Comparison of ENCODE assay signal across 20 cellular contexts in the genomic region with DNA sequence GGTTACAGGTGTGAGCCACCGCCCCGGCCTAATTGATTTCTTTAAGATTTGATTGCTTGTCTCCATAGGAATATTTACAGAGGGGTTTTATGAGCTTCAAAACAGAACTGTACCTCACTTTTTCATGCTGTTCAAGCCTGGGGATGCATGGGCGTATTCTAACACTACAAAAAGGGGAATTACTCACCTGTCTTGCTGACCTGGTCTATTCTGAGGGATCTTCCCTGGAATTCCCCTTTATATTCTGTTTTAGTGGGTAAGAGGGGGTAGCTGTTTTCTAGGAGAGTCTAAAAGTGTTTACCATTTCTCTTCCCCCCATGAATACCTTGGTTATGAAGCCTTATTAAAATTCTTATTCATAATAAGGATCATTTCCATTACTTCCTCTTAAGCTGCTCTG. TPM values are rescaled to one million over a fixed set of nuclear protein-coding genes. Genes with fewer than 3 reads are reported as not detected.
DNase-seq lines count a peak whose midpoint lies in the region; ATAC-seq and TF ChIP-seq lines count a peak whose summit lies in the region.
"Had no signal": no experiment of that assay in that cellular context is flagged by ENCODE, and none has a peak within 500 bp of the region (broad histone marks: within the 10 kb centered on the region; RNA-seq: fewer than 3 reads in every experiment).

No MANE protein-coding gene starts in this region.

- H2AFZ ChIP-seq in mammary epithelial cell (ENCODE audit: low read depth, low read length) = peak overlapping the region; percentile 18
- H2AFZ ChIP-seq: GM23338 had no signal

- H3K4me1 Mint-ChIP-seq in activated T-helper 17 cell treated with anti-CD3 and anti-CD28 coated beads, Interleukin-2, amount 50 U/mL, for 72 hours = peaks cover 5% of the 10 kb centered on the region
- H3K4me1 Mint-ChIP-seq: CD14-positive monocyte had no signal

- no peaks in the 10 kb centered on the region for H3K27me3 Mint-ChIP-seq in activated T-helper 17 cell treated with anti-CD3 and anti-CD28 coated beads, Interleukin-2, amount 50 U/mL, for 72 hours

- no peaks in the 10 kb centered on the region for H4K20me1 ChIP-seq in mammary epithelial cell (ENCODE audit: insufficient read depth, low read length)

- TF ChIP-seq POLR2A in breast epithelium (IDR thresholded peaks at IDR 0.05) (no peak), suprapubic skin (IDR thresholded peaks at IDR 0.05) (no peak)

- H3K9me3 ChIP-seq in mammary epithelial cell (replicated peaks; ENCODE audit: insufficient read depth, low read length) (no peaks in the 10 kb centered on the region), breast epithelium (no peaks in the 10 kb centered on the region), suprapubic skin (no peaks in the 10 kb centered on the region)

- CTCF ChIA-PET in mammary epithelial cell (lab: Charles Lee; ENCODE audit: low non-redundant PET) = no interaction called here

- in situ Hi-C loops in mammary epithelial cell (cut with MboI; ENCODE audit: low sequenced_read_pairs in 2 of 2) = no loop called here

- H3K4me2 ChIP-seq in mammary epithelial cell (ENCODE audit: insufficient read depth, low read depth, low read length) = peak overlapping the region; percentile 45
- H3K4me2 ChIP-seq: GM23338, KMS-11 had no signal

- TF ChIP-seq CTCF in mammary epithelial cell (conservative IDR thresholded peaks at IDR 0.05 in 1 of 2, IDR thresholded peaks at IDR 0.05 in 1 of 2; ENCODE audit: extremely low read depth in 1 of 2, insufficient read depth in 1 of 2, low read depth in 1 of 2, low read length in 2 of 2) (no peak), breast epithelium (IDR thresholded peaks at IDR 0.05) (no peak), foreskin keratinocyte (conservative IDR thresholded peaks at IDR 0.05) (no peak), suprapubic skin (IDR thresholded peaks at IDR 0.05) (no peak)

- DNase-seq in mammary epithelial cell = no peak
- DNase-seq in breast epithelium (ENCODE audit: low spot score in 2 of 2) = no peak
- no peak for DNase-seq in foreskin keratinocyte
- no peak for DNase-seq in suprapubic skin (ENCODE audit: low spot score in 2 of 2)
- DNase-seq in NOMO-1 (lab: John Stamatoyannopoulos, UW; ENCODE audit: unreplicated experiment in 2 of 2) = no peak
- DNase-seq: DMS53, GF-D8, HCEC 1CT, NCI-H1105, NCI-H2029 treated with DMSO at 0.1 percent for 48 hours, NCI-H226, NCI-H510A treated with DMSO at 0.1 percent for 48 hours, NCI-H748 treated with DMSO at 0.1 percent for 48 hours had no signal

- no peaks in the 10 kb centered on the region for H3K27me3 ChIP-seq in mammary epithelial cell (ENCODE audit: insufficient read depth, low read length)
- H3K27me3 ChIP-seq in breast epithelium = no peaks in the 10 kb centered on the region
- no peaks in the 10 kb centered on the region for H3K27me3 ChIP-seq in foreskin keratinocyte
- H3K27me3 ChIP-seq in suprapubic skin = no peaks in the 10 kb centered on the region

- TF ChIP-seq EP300 in suprapubic skin (IDR thresholded peaks at IDR 0.05) = no peak

- H3K27ac ChIP-seq in mammary epithelial cell (ENCODE audit: insufficient read depth, low read depth, low read length) = peak overlapping the region; percentile 62
- no peak overlapping the region for H3K27ac ChIP-seq in breast epithelium
- peak overlapping the region; percentile 65 for H3K27ac ChIP-seq in foreskin keratinocyte
- H3K27ac ChIP-seq in suprapubic skin = peak overlapping the region; percentile 50
- H3K27ac ChIP-seq: KMS-11 had no signal

- H3K27ac Mint-ChIP-seq in activated T-helper 17 cell treated with anti-CD3 and anti-CD28 coated beads, Interleukin-2, amount 50 U/mL, for 72 hours = peak overlapping the region; percentile 81

- H3K9ac ChIP-seq in mammary epithelial cell (ENCODE audit: insufficient read depth, low read length) = no peak overlapping the region
- H3K9ac ChIP-seq: KMS-11 had no signal

- H3K9me3 Mint-ChIP-seq in activated T-helper 17 cell treated with anti-CD3 and anti-CD28 coated beads, Interleukin-2, amount 50 U/mL, for 72 hours = no peaks in the 10 kb centered on the region
- H3K9me3 Mint-ChIP-seq: CD14-positive monocyte, GM23338 had no signal

- WGBS in mammary epithelial cell (ENCODE audit: low coverage, missing lambda C conversion rate) = 93% methylated on average over 3 of the region's 3 CpGs
- 62% methylated on average over 3 of the region's 3 CpGs for WGBS in suprapubic skin

- no peak overlapping the region for H3K4me3 Mint-ChIP-seq in activated T-helper 17 cell treated with anti-CD3 and anti-CD28 coated beads, Interleukin-2, amount 50 U/mL, for 72 hours
- H3K4me3 Mint-ChIP-seq: CD14-positive monocyte, GM23338 had no signal

- dilution Hi-C loops in mammary epithelial cell (cut with HindIII; ENCODE audit: low sequenced_read_pairs) = no loop called here

- H3K4me3 ChIP-seq in mammary epithelial cell (replicated peaks in 1 of 3; ENCODE audit: insufficient read depth in 1 of 3, low read depth in 2 of 3, low read length in 3 of 3) (no peak overlapping the region), breast epithelium (no peak overlapping the region), suprapubic skin (no peak overlapping the region)
- H3K4me3 ChIP-seq: GM23338 had no signal

- H3K36me3 ChIP-seq in mammary epithelial cell (ENCODE audit: insufficient read depth, low read length) (peaks cover 13% of the 10 kb centered on the region), breast epithelium (peaks cover 12% of the 10 kb centered on the region), suprapubic skin (peaks cover 35% of the 10 kb centered on the region)

- H3K36me3 Mint-ChIP-seq in activated T-helper 17 cell treated with anti-CD3 and anti-CD28 coated beads, Interleukin-2, amount 50 U/mL, for 72 hours (ENCODE audit: low read depth) = peaks cover 25% of the 10 kb centered on the region

- peak; percentile 24 for ATAC-seq in activated T-helper 17 cell treated with anti-CD3 and anti-CD28 coated beads, Interleukin-2, amount 50 U/mL, for 72 hours (replicated peaks)
- peak; percentile 77 for ATAC-seq in foreskin keratinocyte
- ATAC-seq in GM21381 (IDR thresholded peaks at IDR 0.05; ENCODE audit: unreplicated experiment) = no peak
- no peak for ATAC-seq in GM18868 (IDR thresholded peaks at IDR 0.05; ENCODE audit: unreplicated experiment)
- ATAC-seq: GM23338 had no signal

- BruUV-seq in mammary epithelial cell (replicated peaks; lab: Mats Ljungman, UMichigan) = no TSS peak

- H3K4me1 ChIP-seq in mammary epithelial cell (ENCODE audit: insufficient read depth, low read length) = peaks cover 19% of the 10 kb centered on the region
- H3K4me1 ChIP-seq in breast epithelium = no peaks in the 10 kb centered on the region
- peaks cover 12% of the 10 kb centered on the region for H3K4me1 ChIP-seq in foreskin keratinocyte
- peaks cover 20% of the 10 kb centered on the region for H3K4me1 ChIP-seq in suprapubic skin

- intact Hi-C loops in mammary epithelial cell (cut with micrococcal nuclease) (loop anchor here (5.0 kb wide), 1 partner anchor 46 kb away; the partner anchor contains the start of gene NME9), breast epithelium (cut with DNase I; ENCODE audit: low total_unique reads) (no loop called here)

- no peaks in the 10 kb centered on the region for H3K79me2 ChIP-seq in mammary epithelial cell (ENCODE audit: insufficient read depth, low read length)

RNA-seq across cellular contexts. Expression of gene NME9, which starts 48.1 kb away (rescaled TPM):
- total RNA-seq in mammary epithelial cell (under 1 TPM in 1 of 2 donors, not detected in 1; 0.50 TPM), breast epithelium (1 to 10 TPM in 1 of 3 donors, under 1 TPM in 2; 0.48 to 1.3 (median 0.98) TPM), foreskin keratinocyte (not detected in 2 replicates), suprapubic skin (under 1 TPM in 1 of 4 donors, not detected in 3; 0.38 TPM)
- polyA plus RNA-seq in mammary epithelial cell (not detected), foreskin keratinocyte (not detected in 2 replicates)
- not detected for polyA minus RNA-seq in mammary epithelial cell
- total RNA-seq in activated T-helper 17 cell treated with anti-CD3 and anti-CD28 coated beads, Interleukin-2, amount 50 U/mL, for 72 hours = 1 to 10 TPM; 1.6 to 6.8 TPM
- total RNA-seq: IMR-90 had no signal
- polyA plus RNA-seq: CD14-positive monocyte, IMR-90 had no signal

Comparison
In these comparisons a context has a peak if more than half of its experiments do, and no peak if none do; other contexts are left out.
1. H3K27ac ChIP-seq: peak in mammary epithelial cell (single experiment), foreskin keratinocyte (single experiment) and suprapubic skin (single experiment); none in breast epithelium (0 of 2).
2. ATAC-seq: peak in activated T-helper 17 cell treated with anti-CD3 and anti-CD28 coated beads, Interleukin-2, amount 50 U/mL, for 72 hours (single experiment) and foreskin keratinocyte (single experiment); none in GM21381 (single experiment) and GM18868 (single experiment).